In the genomic region with DNA sequence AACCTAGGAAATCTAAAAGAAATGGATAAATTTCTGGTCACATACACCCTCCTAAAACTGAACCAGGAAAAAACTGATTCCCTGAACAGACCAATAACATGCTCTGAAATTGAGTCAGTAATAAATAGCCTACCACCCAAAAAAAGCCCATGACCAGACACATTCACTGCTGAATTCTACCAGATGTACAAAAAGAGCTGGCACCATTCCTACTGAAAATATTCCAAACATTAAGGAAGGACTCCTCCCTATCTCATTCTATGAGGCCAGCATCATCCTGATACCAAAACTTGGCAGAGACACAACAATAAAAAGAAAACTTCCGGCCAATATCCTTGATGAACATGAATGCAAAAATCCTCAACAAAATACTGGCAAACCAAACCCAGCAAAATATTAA, we compare ENCODE assay signal across 1 cellular context.
TF ChIP-seq lines count a peak whose summit lies in the region.

No MANE protein-coding gene starts in this region.

TF ChIP-seq in WTC11, 78 proteins besides CTCF, POLR2A, EP300 and RAD21 (continued from another document):
- TF ChIP-seq FOXK1 (CRISPR knock-in tag; IDR thresholded peaks at IDR 0.05) (no peak), FOXP1 (CRISPR knock-in tag; IDR thresholded peaks at IDR 0.05; ENCODE audit: borderline replicate concordance) (no peak)
- TF ChIP-seq, protein P1, sequence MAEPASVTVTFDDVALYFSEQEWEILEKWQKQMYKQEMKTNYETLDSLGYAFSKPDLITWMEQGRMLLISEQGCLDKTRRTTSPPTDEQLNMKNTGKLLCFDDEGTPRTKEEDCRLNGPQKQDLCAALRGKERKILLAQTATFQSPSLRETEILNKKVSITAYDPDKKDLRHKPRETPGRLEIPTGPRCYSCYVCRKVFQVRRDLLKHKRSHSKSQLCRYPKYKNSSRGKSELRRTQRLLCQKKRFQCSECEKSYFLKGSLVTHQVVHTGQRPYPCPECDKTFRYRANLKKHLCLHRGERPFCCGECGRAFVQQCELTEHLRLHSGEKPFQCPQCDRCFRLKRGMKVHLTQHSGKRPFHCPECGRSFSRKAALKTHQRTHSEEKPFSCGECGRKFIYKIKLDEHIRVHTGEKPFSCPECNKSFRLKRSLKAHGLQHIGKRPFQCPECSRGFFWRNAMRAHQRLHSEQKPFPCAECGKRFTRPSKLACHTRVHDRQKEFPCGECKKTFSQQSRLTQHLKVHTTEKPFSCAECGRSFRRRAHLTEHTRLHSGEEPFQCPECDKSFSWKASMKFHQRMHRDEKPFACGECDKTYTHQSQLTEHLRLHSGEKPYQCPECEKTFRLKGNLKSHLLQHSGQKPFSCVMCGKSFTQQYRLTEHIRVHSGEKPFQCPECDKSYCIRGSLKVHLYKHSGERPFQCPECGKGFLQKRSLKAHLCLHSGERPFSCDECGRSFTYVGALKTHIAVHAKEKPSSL (CRISPR knock-in tag; conservative IDR thresholded peaks at IDR 0.05), result no peak
- TF ChIP-seq, protein P2, sequence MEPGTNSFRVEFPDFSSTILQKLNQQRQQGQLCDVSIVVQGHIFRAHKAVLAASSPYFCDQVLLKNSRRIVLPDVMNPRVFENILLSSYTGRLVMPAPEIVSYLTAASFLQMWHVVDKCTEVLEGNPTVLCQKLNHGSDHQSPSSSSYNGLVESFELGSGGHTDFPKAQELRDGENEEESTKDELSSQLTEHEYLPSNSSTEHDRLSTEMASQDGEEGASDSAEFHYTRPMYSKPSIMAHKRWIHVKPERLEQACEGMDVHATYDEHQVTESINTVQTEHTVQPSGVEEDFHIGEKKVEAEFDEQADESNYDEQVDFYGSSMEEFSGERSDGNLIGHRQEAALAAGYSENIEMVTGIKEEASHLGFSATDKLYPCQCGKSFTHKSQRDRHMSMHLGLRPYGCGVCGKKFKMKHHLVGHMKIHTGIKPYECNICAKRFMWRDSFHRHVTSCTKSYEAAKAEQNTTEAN (CRISPR knock-in tag; IDR thresholded peaks at IDR 0.05), result no peak
- TF ChIP-seq, protein P3, sequence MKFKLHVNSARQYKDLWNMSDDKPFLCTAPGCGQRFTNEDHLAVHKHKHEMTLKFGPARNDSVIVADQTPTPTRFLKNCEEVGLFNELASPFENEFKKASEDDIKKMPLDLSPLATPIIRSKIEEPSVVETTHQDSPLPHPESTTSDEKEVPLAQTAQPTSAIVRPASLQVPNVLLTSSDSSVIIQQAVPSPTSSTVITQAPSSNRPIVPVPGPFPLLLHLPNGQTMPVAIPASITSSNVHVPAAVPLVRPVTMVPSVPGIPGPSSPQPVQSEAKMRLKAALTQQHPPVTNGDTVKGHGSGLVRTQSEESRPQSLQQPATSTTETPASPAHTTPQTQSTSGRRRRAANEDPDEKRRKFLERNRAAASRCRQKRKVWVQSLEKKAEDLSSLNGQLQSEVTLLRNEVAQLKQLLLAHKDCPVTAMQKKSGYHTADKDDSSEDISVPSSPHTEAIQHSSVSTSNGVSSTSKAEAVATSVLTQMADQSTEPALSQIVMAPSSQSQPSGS (CRISPR knock-in tag; IDR thresholded peaks at IDR 0.05; ENCODE audit: borderline replicate concordance, low read depth), result no peak
